In genomic region chr1:5220881-5221280, GRCh38 we compare ENCODE assay signal across 22 cellular contexts.
"Had no signal": no experiment of that assay in that cellular context is flagged by ENCODE, and none has a peak within 500 bp of the region (broad histone marks: within the 10 kb centered on the region; RNA-seq: fewer than 3 reads in every experiment).

No MANE protein-coding gene starts in this region.

- H3K4me1 Mint-ChIP-seq: memory B cell; naive B cell; stimulated activated naive B cell treated with anti-CD40 and anti-IgM and Interleukin-4, amounts not matched to agents 10 μg/mL and 1 μg/mL and 100 μg/mL, for 72 hours had no signal

- ATAC-seq: left lobe of liver; mucosa of descending colon; natural killer cell treated with Interleukin-12 subunit alpha and Interleukin-12 subunit beta and Interleukin-15 and Interleukin-18, amount 100 ng/mL, for 72 hours; pancreas; right lobe of liver; stimulated activated naive B cell treated with anti-CD40 and anti-IgM and Interleukin-4, amounts not matched to agents 10 μg/mL and 1 μg/mL and 100 μg/mL, for 72 hours; upper lobe of right lung had no signal

- H3K27ac Mint-ChIP-seq: memory B cell; natural killer cell treated with Interleukin-12 subunit alpha and Interleukin-12 subunit beta and Interleukin-15 and Interleukin-18, amount 100 ng/mL, for 72 hours; stimulated activated naive B cell treated with anti-CD40 and anti-IgM and Interleukin-4, amounts not matched to agents 10 μg/mL and 1 μg/mL and 100 μg/mL, for 72 hours; stimulated activated naive CD8-positive, alpha-beta T cell treated with anti-CD3 and anti-CD28 coated beads, Interleukin-15, Interleukin-2, amounts not matched to agents 100 ng/mL and 50 ng/mL, for 24 hours had no signal

- H3K4me1 ChIP-seq: pancreas, right lobe of liver, suprapubic skin, transverse colon, upper lobe of right lung, uterus had no signal

- H3K9me3 ChIP-seq: mucosa of descending colon, neutrophil, pancreas, right lobe of liver, suprapubic skin, transverse colon, upper lobe of right lung, uterus had no signal

- H3K27me3 Mint-ChIP-seq: stimulated activated naive CD8-positive, alpha-beta T cell treated with anti-CD3 and anti-CD28 coated beads, Interleukin-15, Interleukin-2, amounts not matched to agents 100 ng/mL and 50 ng/mL, for 24 hours had no signal

- H3K9me3 Mint-ChIP-seq: natural killer cell treated with Interleukin-12 subunit alpha and Interleukin-12 subunit beta and Interleukin-15 and Interleukin-18, amount 100 ng/mL, for 72 hours; neural crest cell; stimulated activated naive CD8-positive, alpha-beta T cell treated with anti-CD3 and anti-CD28 coated beads, Interleukin-15, Interleukin-2, amounts not matched to agents 100 ng/mL and 50 ng/mL, for 24 hours had no signal

- H3K36me3 Mint-ChIP-seq: memory B cell; naive B cell; natural killer cell treated with Interleukin-12 subunit alpha and Interleukin-12 subunit beta and Interleukin-15 and Interleukin-18, amount 100 ng/mL, for 72 hours; stimulated activated naive B cell treated with anti-CD40 and anti-IgM and Interleukin-4, amounts not matched to agents 10 μg/mL and 1 μg/mL and 100 μg/mL, for 72 hours had no signal

- H3K27ac ChIP-seq: neutrophil, pancreas, right lobe of liver, suprapubic skin, transverse colon, upper lobe of right lung, uterus had no signal

- H3K4me3 ChIP-seq: dorsolateral prefrontal cortex, lung, mucosa of descending colon, pancreas, right lobe of liver, suprapubic skin, transverse colon, upper lobe of right lung, uterus had no signal

- H3K27me3 ChIP-seq: pancreas, right lobe of liver, transverse colon, upper lobe of right lung, uterus had no signal

- H3K36me3 ChIP-seq: neutrophil, pancreas, right lobe of liver, suprapubic skin, transverse colon, upper lobe of right lung, uterus had no signal

- DNase-seq: effector CD4-positive, alpha-beta T cell; kidney; mucosa of descending colon; naive B cell; pancreas; right lobe of liver; small intestine; stimulated activated CD4-positive, alpha-beta T cell treated with anti-CD3 and anti-CD28 coated beads, Interleukin-15, amount 100 ng/mL, for 24 hours; stimulated activated CD4-positive, alpha-beta T cell treated with anti-CD3 and anti-CD28 coated beads, Interleukin-2, amount 100 ng/mL, for 48 hours; stimulated activated naive B cell treated with anti-CD40 and anti-IgM and Interleukin-4, amounts not matched to agents 10 μg/mL and 1 μg/mL and 100 μg/mL, for 72 hours; transverse colon; upper lobe of right lung; uterus had no signal

- H3K4me3 Mint-ChIP-seq: memory B cell; naive B cell; natural killer cell treated with Interleukin-12 subunit alpha and Interleukin-12 subunit beta and Interleukin-15 and Interleukin-18, amount 100 ng/mL, for 72 hours; neural crest cell; stimulated activated naive B cell treated with anti-CD40 and anti-IgM and Interleukin-4, amounts not matched to agents 10 μg/mL and 1 μg/mL and 100 μg/mL, for 72 hours; stimulated activated naive CD8-positive, alpha-beta T cell treated with anti-CD3 and anti-CD28 coated beads, Interleukin-15, Interleukin-2, amounts not matched to agents 100 ng/mL and 50 ng/mL, for 24 hours had no signal
